10 cellular contexts compared by ENCODE assay signal in the genomic region with DNA sequence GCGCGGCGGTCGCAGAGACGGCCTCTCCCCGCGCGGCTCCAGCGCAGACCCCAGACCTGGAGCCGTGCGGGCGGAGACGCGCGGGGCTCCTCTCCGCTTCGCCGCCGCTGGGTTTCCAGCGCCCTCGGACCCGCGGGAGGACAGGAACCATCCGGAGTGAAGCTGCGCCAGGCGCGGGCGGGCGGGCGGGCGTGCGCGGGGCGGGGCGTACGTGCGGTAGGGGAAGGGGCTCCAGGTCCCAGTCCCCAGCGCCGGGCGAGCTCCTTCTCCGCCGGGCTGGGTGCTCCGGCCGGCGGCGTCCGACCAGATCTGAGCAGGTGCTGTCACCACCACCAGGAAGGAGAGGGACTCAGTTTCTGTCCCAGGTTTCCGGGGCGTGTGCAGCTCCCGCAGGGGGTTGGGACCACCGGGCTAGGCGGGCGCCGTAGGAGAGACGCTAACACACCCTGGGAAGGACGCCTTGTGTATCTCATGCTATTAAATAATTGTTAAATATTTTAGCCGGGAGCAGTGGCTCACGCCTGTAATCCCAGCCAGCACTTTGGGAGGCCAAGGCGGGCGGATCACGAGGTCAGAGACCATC. TPM values are rescaled to one million over a fixed set of nuclear protein-coding genes. Genes with fewer than 3 reads are reported as not detected.
DNase-seq lines count a peak whose midpoint lies in the region; ATAC-seq, FAIRE-seq and TF ChIP-seq lines count a peak whose summit lies in the region.
"Had no signal": no experiment of that assay in that cellular context is flagged by ENCODE, and none has a peak within 500 bp of the region (broad histone marks: within the 10 kb centered on the region; RNA-seq: fewer than 3 reads in every experiment).

A gene (minus strand): TSS at position 158 of the 583 bp plus-strand sequence. CDS start 202 bp downstream, outside the sequence.

- H3K27ac Mint-ChIP-seq in astrocyte (ENCODE audit: unreplicated experiment): no peak within 1 kb of the TSS

- H3K9ac ChIP-seq in astrocyte (ENCODE audit: low read length) (no peak within 1 kb of the TSS), mucosa of rectum (ENCODE audit: low read depth in 1 of 2, low read length in 2 of 2) (no peak within 1 kb of the TSS)

- no peaks in the 10 kb centered on the region for H3K9me3 ChIP-seq in cardiac muscle cell (ENCODE audit: low read depth)
- H3K9me3 ChIP-seq in astrocyte (ENCODE audit: insufficient read depth, low read depth, low read length): no peaks in the 10 kb centered on the region
- no peaks in the 10 kb centered on the region for H3K9me3 ChIP-seq in mucosa of rectum (ENCODE audit: control insufficient read depth in 2 of 2, low read length in 2 of 2)
- no peaks in the 10 kb centered on the region for H3K9me3 ChIP-seq in transverse colon
- no peaks in the 10 kb centered on the region for H3K9me3 ChIP-seq in PC-9 (ENCODE audit: insufficient read depth, low read depth)

- no peak for ATAC-seq in Right ventricle myocardium inferior

- H3K4me2 ChIP-seq in astrocyte (ENCODE audit: low read length) (peak within 1 kb of the TSS; percentile 69), PC-9 (no peak within 1 kb of the TSS)

- in situ Hi-C loops in transverse colon (cut with MboI; ENCODE audit: low pct_ligation_motif_present in 1 of 4, low pct_unique_long_range_greater_than_20kb in 1 of 4, low sequenced_read_pairs in 3 of 4): no loop called here

- H2AFZ ChIP-seq in astrocyte (ENCODE audit: low read depth, low read length) (peak within 1 kb of the TSS; percentile 37), PC-9 (no peak within 1 kb of the TSS)

- POLR2A ChIA-PET in PC-9 (lab: Charles Lee; ENCODE audit: unreplicated experiment): no interaction called here

- BruUV-seq in PC-9 (replicated peaks; lab: Mats Ljungman, UMichigan): no TSS peak

- H3K36me3 Mint-ChIP-seq in astrocyte (ENCODE audit: low read depth, unreplicated experiment): no peaks in the 10 kb centered on the region

- H3K27me3 Mint-ChIP-seq in astrocyte (ENCODE audit: low read depth, unreplicated experiment): peaks cover 69% of the 10 kb centered on the region

- no peaks in the 10 kb centered on the region for H3K36me3 ChIP-seq in cardiac muscle cell
- H3K36me3 ChIP-seq in astrocyte (ENCODE audit: insufficient read depth, low read length): no peaks in the 10 kb centered on the region
- H3K36me3 ChIP-seq in mucosa of rectum (ENCODE audit: control insufficient read depth in 2 of 2, insufficient read depth in 2 of 2, low read length in 2 of 2): no peaks in the 10 kb centered on the region
- no peaks in the 10 kb centered on the region for H3K36me3 ChIP-seq in transverse colon
- no peaks in the 10 kb centered on the region for H3K36me3 ChIP-seq in PC-9 (ENCODE audit: low read depth)

- TF ChIP-seq POLR2A in transverse colon (IDR thresholded peaks at IDR 0.05): no peak

- H3K27me3 ChIP-seq in cardiac muscle cell (peaks cover 33% of the 10 kb centered on the region), astrocyte (ENCODE audit: insufficient read depth, low read length) (peaks cover 40% of the 10 kb centered on the region), mucosa of rectum (ENCODE audit: control insufficient read depth in 2 of 2, insufficient read depth in 2 of 2, low read length in 2 of 2) (peaks cover 24 to 33% of the 10 kb centered on the region in 2 donors), transverse colon (peaks cover 55% of the 10 kb centered on the region), PC-9 (ENCODE audit: insufficient read depth, low read depth) (peaks cover 35% of the 10 kb centered on the region)

- H3K4me1 ChIP-seq in cardiac muscle cell (ENCODE audit: low read depth): no peaks in the 10 kb centered on the region
- H3K4me1 ChIP-seq in astrocyte (ENCODE audit: insufficient read depth, low read length): no peaks in the 10 kb centered on the region
- no peaks in the 10 kb centered on the region for H3K4me1 ChIP-seq in mucosa of rectum (ENCODE audit: control insufficient read depth in 2 of 2, insufficient read depth in 2 of 2, low read length in 2 of 2)
- H3K4me1 ChIP-seq in transverse colon: peaks cover 5 to 25% (median 18%) of the 10 kb centered on the region in 4 donors
- H3K4me1 ChIP-seq in PC-9 (replicated peaks; ENCODE audit: insufficient read depth): no peaks in the 10 kb centered on the region

- no peaks in the 10 kb centered on the region for H3K9me2 ChIP-seq in PC-9 (ENCODE audit: insufficient read depth)

- H4K20me1 ChIP-seq in astrocyte (ENCODE audit: insufficient read depth, low read length) (no peaks in the 10 kb centered on the region), PC-9 (ENCODE audit: insufficient read depth) (no peaks in the 10 kb centered on the region)

- FAIRE-seq in astrocyte (lab: Jason Lieb, UNC): no peak

- CTCF ChIA-PET in PC-9 (lab: Charles Lee): no interaction called here

- peaks cover 2% of the 10 kb centered on the region for H3K4me1 Mint-ChIP-seq in astrocyte (ENCODE audit: low read depth, unreplicated experiment)

- peak within 1 kb of the TSS; percentile 40 for H3K4me3 Mint-ChIP-seq in astrocyte (ENCODE audit: unreplicated experiment)

- no peaks in the 10 kb centered on the region for H3F3A ChIP-seq in PC-9 (ENCODE audit: insufficient read depth, low read depth)

- intact Hi-C loops in Right ventricle myocardium inferior (cut with DNase I) (loop anchor here (10.0 kb wide), 1 partner anchor 194 kb away; a partner anchor contains a TSS), transverse colon (cut with DNase I; ENCODE audit: low total_unique reads) (no loop called here), PC-9 (cut with micrococcal nuclease; ENCODE audit: unreplicated experiment) (no loop called here)

- DNase-seq in cardiac muscle cell (ENCODE audit: low read depth in 1 of 2, low spot score in 1 of 2) (peak in 1 of 2 donors; percentile 56), Right ventricle myocardium inferior (ENCODE audit: missing footprints) (no peak), astrocyte (ENCODE audit: low read depth) (no peak), transverse colon (no peak), NCI-H1105 treated with DMSO at 0.1 percent for 48 hours (lab: John Stamatoyannopoulos, UW) (no peak), HK-2 (ENCODE audit: unreplicated experiment) (no peak), PC-9 (no peak)
- DNase-seq: activated CD8-positive, alpha-beta memory T cell treated with anti-CD3 and anti-CD28 coated beads, Interleukin-2, amount 50 U/mL, for 4 hours; stimulated activated CD4-positive, alpha-beta T cell treated with anti-CD3 and anti-CD28 coated beads, Interleukin-12 subunit alpha, Interleukin-12 subunit beta, amount 100 ng/mL, for 4 hours had no signal

- H3K27ac ChIP-seq in cardiac muscle cell (no peak within 1 kb of the TSS), astrocyte (ENCODE audit: low read depth, low read length) (no peak within 1 kb of the TSS), mucosa of rectum (ENCODE audit: low read depth in 2 of 2, low read length in 2 of 2) (no peak within 1 kb of the TSS), transverse colon (peak within 1 kb of the TSS in 1 of 4 donors; percentile 77), PC-9 (no peak within 1 kb of the TSS)

- peak within 1 kb of the TSS; percentile 60 for H3K4me3 ChIP-seq in cardiac muscle cell
- H3K4me3 ChIP-seq in astrocyte (ENCODE audit: insufficient read depth, low read depth, low read length): peak within 1 kb of the TSS; percentile 17
- H3K4me3 ChIP-seq in mucosa of rectum (ENCODE audit: low read length in 2 of 2): peak within 1 kb of the TSS; percentile 20 to 27
- peak within 1 kb of the TSS; percentile 6 to 52 (median 31) for H3K4me3 ChIP-seq in transverse colon
- H3K4me3 ChIP-seq in PC-9: no peak within 1 kb of the TSS

- peaks cover 3% of the 10 kb centered on the region for H3K9me3 Mint-ChIP-seq in astrocyte (ENCODE audit: unreplicated experiment)

- TF ChIP-seq CTCF in cardiac muscle cell (IDR thresholded peaks at IDR 0.05; ENCODE audit: low read depth, low read length) (no peak), astrocyte (IDR thresholded peaks at IDR 0.05; ENCODE audit: insufficient read depth, low read depth, low read length) (no peak), transverse colon (IDR thresholded peaks at IDR 0.05) (no peak), PC-9 (conservative IDR thresholded peaks at IDR 0.05) (no peak)

- H3K79me2 ChIP-seq in astrocyte (ENCODE audit: insufficient read depth, low read length): no peaks in the 10 kb centered on the region
- H3K79me2 ChIP-seq in PC-9 (ENCODE audit: low read depth): no peaks in the 10 kb centered on the region

- TF ChIP-seq EP300 in transverse colon (IDR thresholded peaks at IDR 0.05; ENCODE audit: low read depth): no peak

- WGBS in transverse colon (ENCODE audit: low coverage in 1 of 2), 2 donors: 3% methylated on average over 30 of the region's 61 CpGs; no CpG with 5 or more reads in 1 of the 2 donors

RNA-seq across cellular contexts. Expression of the gene that starts here (rescaled TPM):
- 2.9 and 6.9 TPM in 2 replicates for total RNA-seq in cardiac muscle cell
- 1.7 and 2.8 TPM in 2 replicates for polyA plus RNA-seq in cardiac muscle cell
- total RNA-seq in Right ventricle myocardium inferior: 0.08 TPM
- not detected in 2 replicates for total RNA-seq in astrocyte
- 1 to 10 TPM in 3 of 4 donors, under 1 TPM in 1; 1.00 to 6.0 (median 3.4) TPM for total RNA-seq in transverse colon
- not detected in 2 replicates for total RNA-seq in PC-9 (2021)
